23 cellular contexts compared by ENCODE assay signal in genomic region chr2:231129216-231129615, GRCh38. TPM values are rescaled to one million over a fixed set of nuclear protein-coding genes. Genes with fewer than 3 reads are reported as not detected.
"Had no signal": no experiment of that assay in that cellular context is flagged by ENCODE, and none has a peak within 500 bp of the region (broad histone marks: within the 10 kb centered on the region; RNA-seq: fewer than 3 reads in every experiment).

No MANE protein-coding gene starts in this region.

- H3K27me3 ChIP-seq: gastrocnemius medialis, heart left ventricle, pancreas, upper lobe of left lung had no signal

- ATAC-seq: activated CD8-positive, alpha-beta T cell treated with anti-CD3 and anti-CD28 coated beads for 36 hours; activated naive CD8-positive, alpha-beta T cell treated with anti-CD3 and anti-CD28 coated beads, Interleukin-2, amount 50 U/mL, for 24 hours; effector memory CD8-positive, alpha-beta T cell; gastrocnemius medialis; heart left ventricle; left ventricle myocardium superior; mucosa of descending colon; pancreas; sciatic nerve; stimulated activated memory B cell treated with anti-CD40 and anti-IgM and Interleukin-4, amounts not matched to agents 10 μg/mL and 1 μg/mL and 100 μg/mL, for 72 hours had no signal

- H3K27ac ChIP-seq: epithelial cell of prostate, gastrocnemius medialis, heart left ventricle, pancreas, thoracic aorta, upper lobe of left lung had no signal

- H3K9me3 ChIP-seq: gastrocnemius medialis, heart left ventricle, mucosa of descending colon, pancreas, thoracic aorta, upper lobe of left lung had no signal

- H3K27me3 Mint-ChIP-seq: activated CD4-positive, alpha-beta T cell treated with anti-CD3 and anti-CD28 coated beads, Interleukin-2, amount 10 ng/mL, durations not matched to agents 24 days and 14 days; activated CD8-positive, alpha-beta T cell treated with anti-CD3 and anti-CD28 coated beads for 36 hours; activated naive CD8-positive, alpha-beta T cell treated with anti-CD3 and anti-CD28 coated beads, Interleukin-2, amount 50 U/mL, for 24 hours; dendritic cell treated with granulocyte-macrophage colony-stimulating factor and Interleukin-4, amounts not matched to agents 40 ng/mL and 50 ng/mL, for 4 days; effector memory CD8-positive, alpha-beta T cell; naive B cell; stimulated activated memory B cell treated with anti-CD40 and anti-IgM and Interleukin-4, amounts not matched to agents 10 μg/mL and 1 μg/mL and 100 μg/mL, for 72 hours had no signal

- H3K4me3 ChIP-seq: gastrocnemius medialis, heart left ventricle, mucosa of descending colon, pancreas, thoracic aorta, upper lobe of left lung had no signal

- H3K36me3 ChIP-seq: gastrocnemius medialis, heart left ventricle, pancreas, thoracic aorta, upper lobe of left lung had no signal

- H3K27ac Mint-ChIP-seq: activated CD4-positive, alpha-beta T cell treated with anti-CD3 and anti-CD28 coated beads, Interleukin-2, amount 10 ng/mL, durations not matched to agents 24 days and 14 days; activated CD8-positive, alpha-beta T cell treated with anti-CD3 and anti-CD28 coated beads for 36 hours; activated naive CD8-positive, alpha-beta T cell treated with anti-CD3 and anti-CD28 coated beads, Interleukin-2, amount 50 U/mL, for 24 hours; activated T-helper 2 cell treated with anti-CD3 and anti-CD28 coated beads, Interferon-gamma antibody, Interleukin-2, Interleukin-4, amounts not matched to agents 10 μg/mL and 5 μg/mL and 100 μg/mL, durations not matched to agents 14 hours and 24 hours and 36 hours; dendritic cell treated with granulocyte-macrophage colony-stimulating factor and Interleukin-4, amounts not matched to agents 40 ng/mL and 50 ng/mL, for 4 days; effector memory CD8-positive, alpha-beta T cell; stimulated activated memory B cell treated with anti-CD40 and anti-IgM and Interleukin-4, amounts not matched to agents 10 μg/mL and 1 μg/mL and 100 μg/mL, for 72 hours; T-helper 1 cell treated with Interleukin-12 subunit alpha and Interleukin-12 subunit beta and Interleukin-4 antibody, amounts not matched to agents 30 μg/mL and 1 μg/mL, for 36 hours had no signal

- H3K4me3 Mint-ChIP-seq: activated CD4-positive, alpha-beta T cell treated with anti-CD3 and anti-CD28 coated beads, Interleukin-2, amount 10 ng/mL, durations not matched to agents 24 days and 14 days; activated CD8-positive, alpha-beta T cell treated with anti-CD3 and anti-CD28 coated beads for 36 hours; activated naive CD8-positive, alpha-beta T cell treated with anti-CD3 and anti-CD28 coated beads, Interleukin-2, amount 50 U/mL, for 24 hours; dendritic cell treated with granulocyte-macrophage colony-stimulating factor and Interleukin-4, amounts not matched to agents 40 ng/mL and 50 ng/mL, for 4 days; effector memory CD8-positive, alpha-beta T cell; naive B cell; stimulated activated memory B cell treated with anti-CD40 and anti-IgM and Interleukin-4, amounts not matched to agents 10 μg/mL and 1 μg/mL and 100 μg/mL, for 72 hours; T-helper 1 cell treated with Interleukin-12 subunit alpha and Interleukin-12 subunit beta and Interleukin-4 antibody, amounts not matched to agents 30 μg/mL and 1 μg/mL, for 36 hours had no signal

- DNase-seq: activated CD4-positive, alpha-beta T cell treated with anti-CD3 and anti-CD28 coated beads, Interleukin-2, amount 10 ng/mL, durations not matched to agents 24 days and 14 days; activated CD8-positive, alpha-beta T cell treated with anti-CD3 and anti-CD28 coated beads for 36 hours; activated naive CD4-positive, alpha-beta T cell treated with Interleukin-2 at 50 U/mL for 16 hours; activated naive CD8-positive, alpha-beta T cell treated with anti-CD3 and anti-CD28 coated beads, Interleukin-2, amount 50 U/mL, for 24 hours; activated T-cell treated with anti-CD3 and anti-CD28 coated beads, Interleukin-2, amount 50 U/mL, for 1 hour; aorta; effector memory CD8-positive, alpha-beta T cell; gastrocnemius medialis; heart left ventricle; kidney glomerular epithelial cell; left ventricle myocardium superior; mucosa of descending colon; naive B cell; pancreas; stimulated activated CD4-positive, alpha-beta T cell treated with anti-CD3 and anti-CD28 coated beads, Interleukin-4, amount 100 ng/mL, for 4 hours; upper lobe of left lung had no signal

- H3K36me3 Mint-ChIP-seq: naive B cell had no signal

- H3K9me3 Mint-ChIP-seq: activated CD4-positive, alpha-beta T cell treated with anti-CD3 and anti-CD28 coated beads, Interleukin-2, amount 10 ng/mL, durations not matched to agents 24 days and 14 days; activated CD8-positive, alpha-beta T cell treated with anti-CD3 and anti-CD28 coated beads for 36 hours; activated naive CD8-positive, alpha-beta T cell treated with anti-CD3 and anti-CD28 coated beads, Interleukin-2, amount 50 U/mL, for 24 hours; activated T-helper 2 cell treated with anti-CD3 and anti-CD28 coated beads, Interferon-gamma antibody, Interleukin-2, Interleukin-4, amounts not matched to agents 10 μg/mL and 5 μg/mL and 100 μg/mL, durations not matched to agents 14 hours and 24 hours and 36 hours; dendritic cell treated with granulocyte-macrophage colony-stimulating factor and Interleukin-4, amounts not matched to agents 40 ng/mL and 50 ng/mL, for 4 days; effector memory CD8-positive, alpha-beta T cell; naive B cell; stimulated activated memory B cell treated with anti-CD40 and anti-IgM and Interleukin-4, amounts not matched to agents 10 μg/mL and 1 μg/mL and 100 μg/mL, for 72 hours; T-helper 1 cell treated with Interleukin-12 subunit alpha and Interleukin-12 subunit beta and Interleukin-4 antibody, amounts not matched to agents 30 μg/mL and 1 μg/mL, for 36 hours had no signal

RNA-seq across cellular contexts. Expression of gene HTR2B, which starts 4.4 kb away (rescaled TPM):
- total RNA-seq: activated CD8-positive, alpha-beta T cell treated with anti-CD3 and anti-CD28 coated beads for 36 hours; activated T-helper 2 cell treated with anti-CD3 and anti-CD28 coated beads, Interferon-gamma antibody, Interleukin-2, Interleukin-4, amounts not matched to agents 10 μg/mL and 5 μg/mL and 100 μg/mL, durations not matched to agents 14 hours and 24 hours and 36 hours had no signal
